In genomic region chr13:49936085-49936942, GRCh38 we compare ENCODE assay signal across 8 cellular contexts. TPM values are rescaled to one million over a fixed set of nuclear protein-coding genes. Genes with fewer than 3 reads are reported as not detected.
DNase-seq lines count a peak whose midpoint lies in the region; ATAC-seq and TF ChIP-seq lines count a peak whose summit lies in the region.

TSS of gene SPRYD7 (minus strand) at chr13:49936340. CDS start at chr13:49936235, 105 bp downstream.

- under 1% methylated on average over 65 of the region's 65 CpGs for WGBS in liver

- no peaks in the 10 kb centered on the region for H3K9me3 Mint-ChIP-seq in CD8-positive, alpha-beta T cell

- CTCF ChIA-PET in CD8-positive, alpha-beta T cell (lab: Charles Lee), result interaction anchor here (0.9 to 1.4 kb wide), 6 partner anchors 10 to 865 kb away, joined by 3 to 6 read pairs (median 4); no protein-coding TSS in a partner anchor

- no peaks in the 10 kb centered on the region for H3K27me3 ChIP-seq in CD8-positive, alpha-beta T cell (ENCODE audit: insufficient read depth, low read length)
- no peaks in the 10 kb centered on the region for H3K27me3 ChIP-seq in liver (ENCODE audit: control insufficient read depth in 4 of 4, insufficient read depth in 4 of 4, low read length in 3 of 4)

- peak within 1 kb of the TSS; percentile 44 for H3K27ac ChIP-seq in CD8-positive, alpha-beta T cell (ENCODE audit: low read depth, low read length)
- peak within 1 kb of the TSS; percentile 86 to 88 for H3K27ac ChIP-seq in liver (ENCODE audit: low read depth in 1 of 2, low read length in 2 of 2)

- DNase-seq in CD8-positive, alpha-beta T cell, result peak; percentile 82 to 97 (median 92)
- DNase-seq in NCI-H748 treated with DMSO at 0.1 percent for 48 hours (lab: John Stamatoyannopoulos, UW), result peak; percentile 93
- DNase-seq in activated CD4-positive, alpha-beta T cell treated with anti-CD3 and anti-CD28 coated beads, Interleukin-2, amount 50 U/mL, for 4 hours, result peak; percentile 87 to 89
- peak; percentile 95 to 98 for DNase-seq in dermis microvascular lymphatic vessel endothelial cell (ENCODE audit: low read depth in 2 of 2)
- peak; percentile 96 for DNase-seq in stimulated activated CD4-positive, alpha-beta T cell treated with anti-CD3 and anti-CD28 coated beads, Interleukin-4, amount 100 ng/mL, for 1 hour

- H3K4me3 Mint-ChIP-seq in CD8-positive, alpha-beta T cell, result peak within 1 kb of the TSS; percentile 88

- no peaks in the 10 kb centered on the region for H3K9me3 ChIP-seq in CD8-positive, alpha-beta T cell (ENCODE audit: low read length)
- H3K9me3 ChIP-seq in liver (ENCODE audit: control insufficient read depth in 4 of 4, low read length in 3 of 4), result no peaks in the 10 kb centered on the region

- no peaks in the 10 kb centered on the region for H3K36me3 ChIP-seq in CD8-positive, alpha-beta T cell (ENCODE audit: insufficient read depth, low read length)
- no peaks in the 10 kb centered on the region for H3K36me3 ChIP-seq in liver (ENCODE audit: control insufficient read depth in 4 of 4, insufficient read depth in 3 of 4, low read depth in 1 of 4, low read length in 3 of 4)

- intact Hi-C loops in CD8-positive, alpha-beta T cell (cut with DNase I, micrococcal nuclease), result loop anchor here (1.0 to 10.0 kb wide), 16 partner anchors 58 to 976 kb away; partner anchors contain the start of genes RCBTB1 (in 2 of the 2), CAB39L (in 1 of the 2), EBPL (in 1 of the 2) and SETDB2 (in 1 of the 2)

- H3K36me3 Mint-ChIP-seq in CD8-positive, alpha-beta T cell, result peaks cover 12% of the 10 kb centered on the region

- H3K4me1 Mint-ChIP-seq in CD8-positive, alpha-beta T cell (ENCODE audit: low read depth), result peaks cover 19% of the 10 kb centered on the region

- H3K4me1 ChIP-seq in CD8-positive, alpha-beta T cell (ENCODE audit: insufficient read depth, low read length), result peaks cover 14% of the 10 kb centered on the region
- H3K4me1 ChIP-seq in liver (ENCODE audit: control insufficient read depth in 4 of 4, insufficient read depth in 4 of 4, low read length in 3 of 4), result peaks cover 9 to 38% (median 25%) of the 10 kb centered on the region in 4 donors

- peak; percentile 70 to 80 for TF ChIP-seq RAD21 in liver (IDR thresholded peaks at IDR 0.05)

- H3K4me3 ChIP-seq in CD8-positive, alpha-beta T cell (ENCODE audit: low read depth, low read length), result peak within 1 kb of the TSS; percentile 98
- H3K4me3 ChIP-seq in liver (ENCODE audit: low read depth in 1 of 3, low read length in 3 of 3), result peak within 1 kb of the TSS; percentile 84 to 94 (median 85)

- peak within 1 kb of the TSS; percentile 72 to 88 for H3K9ac ChIP-seq in liver (ENCODE audit: low read depth in 1 of 2, low read length in 2 of 2)

- peak; percentile 85 for ATAC-seq in CD8-positive, alpha-beta T cell
- ATAC-seq in GM19438 (IDR thresholded peaks at IDR 0.05; ENCODE audit: low read depth, unreplicated experiment) (peak; percentile 99), HG03571 (IDR thresholded peaks at IDR 0.05; ENCODE audit: unreplicated experiment) (peak; percentile 98)

- POLR2A ChIA-PET in CD8-positive, alpha-beta T cell (lab: Charles Lee), result interaction anchor here (1.1 to 1.6 kb wide), 5 partner anchors 17 to 956 kb away, joined by 3 to 10 read pairs (median 5); partner anchors contain the start of gene KPNA3

- peak within 1 kb of the TSS; percentile 81 for H3K27ac Mint-ChIP-seq in CD8-positive, alpha-beta T cell

- peak; percentile 62 for TF ChIP-seq CTCF in CD8-positive, alpha-beta T cell (IDR thresholded peaks at IDR 0.05)
- TF ChIP-seq CTCF in liver (IDR thresholded peaks at IDR 0.05; ENCODE audit: low read depth, low read length, missing input control), result peak; percentile 90

- H3K27me3 Mint-ChIP-seq in CD8-positive, alpha-beta T cell (ENCODE audit: low read depth), result no peaks in the 10 kb centered on the region

TF ChIP-seq in liver, 16 proteins besides CTCF, POLR2A, EP300 and RAD21:
- TF ChIP-seq SP1 (IDR thresholded peaks at IDR 0.05) (peak; percentile 69), FOXA2 (IDR thresholded peaks at IDR 0.05) (peak; percentile 26), RXRA (IDR thresholded peaks at IDR 0.05) (peak in 1 of 2 donors; percentile 8), HNF4G (IDR thresholded peaks at IDR 0.05) (no peak), ATF3 (IDR thresholded peaks at IDR 0.05) (no peak), FOXA1 (IDR thresholded peaks at IDR 0.05) (no peak), NR2F2 (IDR thresholded peaks at IDR 0.05) (no peak), ZBTB33 (IDR thresholded peaks at IDR 0.05) (no peak), MAX (IDR thresholded peaks at IDR 0.05) (no peak), REST (IDR thresholded peaks at IDR 0.05) (peak; percentile 70), EGR1 (IDR thresholded peaks at IDR 0.05; ENCODE audit: low read depth in 2 of 2) (no peak), GABPA (IDR thresholded peaks at IDR 0.05 in 1 of 2, conservative IDR thresholded peaks at IDR 0.05 in 1 of 2) (no peak), YY1 (IDR thresholded peaks at IDR 0.05) (peak; percentile 59), HNF4A (conservative IDR thresholded peaks at IDR 0.05) (peak; percentile 58 to 66), TAF1 (conservative IDR thresholded peaks at IDR 0.05) (no peak), JUND (IDR thresholded peaks at IDR 0.05) (no peak)

RNA-seq across cellular contexts. Expression of gene SPRYD7, which starts in this region (rescaled TPM):
- 1 to 10 TPM; 1.2 to 1.4 TPM for total RNA-seq in CD8-positive, alpha-beta T cell
- total RNA-seq in dermis microvascular lymphatic vessel endothelial cell (3.2 and 3.4 TPM in 2 replicates), liver (1 to 10 TPM; 3.7 to 3.9 TPM)
- 10 to 100 TPM in 1 of 2 donors, 1 to 10 TPM in 1; 5.7 to 10.1 TPM for polyA plus RNA-seq in liver

Comparison
In these comparisons a context has a peak if more than half of its experiments do, and no peak if none do; other contexts are left out.
1. Peak in every context shown above with its lines: DNase-seq, ATAC-seq, H3K4me3 ChIP-seq and H3K27ac ChIP-seq.